In the genomic region with DNA sequence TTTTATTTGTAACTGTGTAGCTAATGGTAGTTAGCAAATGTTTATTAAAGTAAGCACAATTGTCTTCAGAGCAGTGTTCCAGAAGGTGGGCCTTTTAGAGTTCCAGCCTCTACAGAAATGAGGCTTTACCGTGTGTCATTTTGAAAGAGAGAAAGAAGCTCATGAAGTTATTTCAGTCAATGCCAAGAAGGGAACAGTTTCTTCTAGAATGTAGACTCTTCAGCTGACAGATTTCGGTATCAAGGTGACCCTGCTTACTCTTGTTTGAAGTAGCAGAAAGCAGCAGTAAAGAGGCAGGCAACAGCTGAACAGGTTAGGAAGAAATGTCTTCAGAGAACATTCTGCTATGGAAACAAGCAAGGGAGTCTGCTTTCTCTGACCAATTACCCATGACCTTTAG, we compare ENCODE assay signal across 18 cellular contexts.
DNase-seq lines count a peak whose midpoint lies in the region; ATAC-seq, FAIRE-seq and TF ChIP-seq lines count a peak whose summit lies in the region.
"Had no signal": no experiment of that assay in that cellular context is flagged by ENCODE, and none has a peak within 500 bp of the region (broad histone marks: within the 10 kb centered on the region; RNA-seq: fewer than 3 reads in every experiment).

No MANE protein-coding gene starts in this region.

- H3K27ac ChIP-seq in naive thymus-derived CD4-positive, alpha-beta T cell (ENCODE audit: low read depth, low read length) = no peak overlapping the region

- intact Hi-C loops in naive thymus-derived CD4-positive, alpha-beta T cell (cut with micrococcal nuclease) = no loop called here

- H3F3A ChIP-seq in Loucy (ENCODE audit: low read depth) = no peaks in the 10 kb centered on the region

- no peaks in the 10 kb centered on the region for H3K27me3 ChIP-seq in Loucy (ENCODE audit: insufficient read depth, low read length, poor library complexity, severe bottlenecking)
- no peaks in the 10 kb centered on the region for H3K27me3 ChIP-seq in naive thymus-derived CD4-positive, alpha-beta T cell (ENCODE audit: control insufficient read depth in 2 of 2, insufficient read depth in 2 of 2, low read length in 2 of 2)

- H2AFZ ChIP-seq in Loucy (ENCODE audit: low read length) = peak overlapping the region; percentile 55; the same call in 1 of the 2 replicates

- H3K4me1 ChIP-seq in Loucy (ENCODE audit: insufficient read depth, low read length, poor library complexity, severe bottlenecking) = no peaks in the 10 kb centered on the region
- H3K4me1 ChIP-seq in naive thymus-derived CD4-positive, alpha-beta T cell (ENCODE audit: control insufficient read depth in 2 of 2, insufficient read depth in 2 of 2, low read length in 2 of 2) = no peaks in the 10 kb centered on the region

- no peaks in the 10 kb centered on the region for H3K79me2 ChIP-seq in Loucy (ENCODE audit: insufficient read depth, low read length)

- H4K20me1 ChIP-seq in Loucy (ENCODE audit: insufficient read depth, low read length, poor library complexity, severe bottlenecking) = no peaks in the 10 kb centered on the region

- H3K4me1 Mint-ChIP-seq in naive thymus-derived CD4-positive, alpha-beta T cell = no peaks in the 10 kb centered on the region
- no peaks in the 10 kb centered on the region for H3K4me1 Mint-ChIP-seq in activated T-helper 17 cell treated with anti-CD3 and anti-CD28 coated beads, Interleukin-2, amount 50 U/mL, for 72 hours
- H3K4me1 Mint-ChIP-seq: activated naive CD8-positive, alpha-beta T cell treated with anti-CD3 and anti-CD28 coated beads, Interleukin-2, amount 10 ng/mL, durations not matched to agents 7 days and 5 days had no signal

- no peak overlapping the region for H3K4me2 ChIP-seq in Loucy (ENCODE audit: low read depth, low read length, poor library complexity, severe bottlenecking)

- no peak overlapping the region for H3K27ac Mint-ChIP-seq in naive thymus-derived CD4-positive, alpha-beta T cell
- no peak overlapping the region for H3K27ac Mint-ChIP-seq in activated T-helper 17 cell treated with anti-CD3 and anti-CD28 coated beads, Interleukin-2, amount 50 U/mL, for 72 hours
- H3K27ac Mint-ChIP-seq: activated naive CD8-positive, alpha-beta T cell treated with anti-CD3 and anti-CD28 coated beads, Interleukin-2, amount 10 ng/mL, durations not matched to agents 7 days and 5 days had no signal

- no peaks in the 10 kb centered on the region for H3K36me3 ChIP-seq in Loucy (ENCODE audit: insufficient read depth, low read length)
- H3K36me3 ChIP-seq in naive thymus-derived CD4-positive, alpha-beta T cell (ENCODE audit: control insufficient read depth in 2 of 3, insufficient read depth in 3 of 3, low read length in 3 of 3) = no peaks in the 10 kb centered on the region

- TF ChIP-seq CTCF in Loucy (conservative IDR thresholded peaks at IDR 0.05; ENCODE audit: low read length) = no peak

- DNase-seq in GM18507 (ENCODE audit: extremely low spot score, insufficient read length, low read depth) (no peak), mucosa of gallbladder (ENCODE audit: low spot score) (no peak), NCI-H446 treated with DMSO at 0.1 percent for 48 hours (lab: John Stamatoyannopoulos, UW) (no peak)
- no peak for DNase-seq in naive thymus-derived CD4-positive, alpha-beta T cell
- DNase-seq: activated CD4-positive, alpha-beta T cell treated with anti-CD3 and anti-CD28 coated beads for 4 hours; activated naive CD8-positive, alpha-beta T cell treated with anti-CD3 and anti-CD28 coated beads, Interleukin-2, amount 10 ng/mL, durations not matched to agents 7 days and 5 days; effector CD8-positive, alpha-beta T cell; hypothalamus; NCI-H1694; NCI-H526; RPMI8226; substantia nigra; T-helper 2 cell had no signal

- peaks cover 0 to 5% (median 0%) of the 10 kb centered on the region in 11 donors for H3K9me3 Mint-ChIP-seq in naive thymus-derived CD4-positive, alpha-beta T cell
- no peaks in the 10 kb centered on the region for H3K9me3 Mint-ChIP-seq in activated T-helper 17 cell treated with anti-CD3 and anti-CD28 coated beads, Interleukin-2, amount 50 U/mL, for 72 hours
- H3K9me3 Mint-ChIP-seq: activated naive CD8-positive, alpha-beta T cell treated with anti-CD3 and anti-CD28 coated beads, Interleukin-2, amount 10 ng/mL, durations not matched to agents 7 days and 5 days had no signal

- no peak overlapping the region for H3K4me3 Mint-ChIP-seq in naive thymus-derived CD4-positive, alpha-beta T cell
- H3K4me3 Mint-ChIP-seq in activated T-helper 17 cell treated with anti-CD3 and anti-CD28 coated beads, Interleukin-2, amount 50 U/mL, for 72 hours = no peak overlapping the region
- H3K4me3 Mint-ChIP-seq: activated naive CD8-positive, alpha-beta T cell treated with anti-CD3 and anti-CD28 coated beads, Interleukin-2, amount 10 ng/mL, durations not matched to agents 7 days and 5 days had no signal

- H3K36me3 Mint-ChIP-seq in naive thymus-derived CD4-positive, alpha-beta T cell = no peaks in the 10 kb centered on the region
- H3K36me3 Mint-ChIP-seq in activated T-helper 17 cell treated with anti-CD3 and anti-CD28 coated beads, Interleukin-2, amount 50 U/mL, for 72 hours (ENCODE audit: low read depth) = no peaks in the 10 kb centered on the region
- H3K36me3 Mint-ChIP-seq: activated naive CD8-positive, alpha-beta T cell treated with anti-CD3 and anti-CD28 coated beads, Interleukin-2, amount 10 ng/mL, durations not matched to agents 7 days and 5 days had no signal

- POLR2A ChIA-PET in naive thymus-derived CD4-positive, alpha-beta T cell (lab: Charles Lee) = no interaction called here

- no peak overlapping the region for H3K4me3 ChIP-seq in Loucy (ENCODE audit: low read length, poor library complexity, severe bottlenecking)
- no peak overlapping the region for H3K4me3 ChIP-seq in naive thymus-derived CD4-positive, alpha-beta T cell (ENCODE audit: low read length)

- H3K9ac ChIP-seq in Loucy (ENCODE audit: low read depth, low read length, poor library complexity, severe bottlenecking) = no peak overlapping the region

- ATAC-seq in GM21390 (IDR thresholded peaks at IDR 0.05; ENCODE audit: unreplicated experiment) = peak; percentile 87
- ATAC-seq in HG02981 (IDR thresholded peaks at IDR 0.05; ENCODE audit: unreplicated experiment) = peak; percentile 42
- ATAC-seq in naive thymus-derived CD4-positive, alpha-beta T cell = no peak
- no peak for ATAC-seq in activated T-helper 17 cell treated with anti-CD3 and anti-CD28 coated beads, Interleukin-2, amount 50 U/mL, for 72 hours (replicated peaks)
- ATAC-seq: left lobe of liver had no signal

- no peaks in the 10 kb centered on the region for H3K27me3 Mint-ChIP-seq in naive thymus-derived CD4-positive, alpha-beta T cell
- no peaks in the 10 kb centered on the region for H3K27me3 Mint-ChIP-seq in activated T-helper 17 cell treated with anti-CD3 and anti-CD28 coated beads, Interleukin-2, amount 50 U/mL, for 72 hours
- H3K27me3 Mint-ChIP-seq: activated naive CD8-positive, alpha-beta T cell treated with anti-CD3 and anti-CD28 coated beads, Interleukin-2, amount 10 ng/mL, durations not matched to agents 7 days and 5 days had no signal

- H3K9me3 ChIP-seq in Loucy (ENCODE audit: insufficient read depth, low read depth, low read length) = no peaks in the 10 kb centered on the region
- no peaks in the 10 kb centered on the region for H3K9me3 ChIP-seq in naive thymus-derived CD4-positive, alpha-beta T cell (ENCODE audit: control insufficient read depth in 2 of 3, low read length in 3 of 3)

- CTCF ChIA-PET in naive thymus-derived CD4-positive, alpha-beta T cell (lab: Charles Lee) = no interaction called here

- no peaks in the 10 kb centered on the region for H3K9me2 ChIP-seq in Loucy (replicated peaks; ENCODE audit: low read depth, low read length)

- FAIRE-seq in GM18507 (lab: Jason Lieb, UNC) = peak; percentile 73

Comparison
In these comparisons a context has a peak if more than half of its experiments do, and no peak if none do; other contexts are left out.
1. ATAC-seq: peak in GM21390 (single experiment) and HG02981 (single experiment); none in naive thymus-derived CD4-positive, alpha-beta T cell (single experiment) and activated T-helper 17 cell treated with anti-CD3 and anti-CD28 coated beads, Interleukin-2, amount 50 U/mL, for 72 hours (single experiment).